21 cellular contexts compared by ENCODE assay signal in genomic region chr13:97743946-97744345, GRCh38.
A peak's percentile ranks its signal among the peaks of the same experiment; 100 is the strongest.
DNase-seq lines count a peak whose midpoint lies in the region; ATAC-seq and TF ChIP-seq lines count a peak whose summit lies in the region.
"Had no signal": no experiment of that assay in that cellular context is flagged by ENCODE, and none has a peak within 500 bp of the region (broad histone marks: within the 10 kb centered on the region; RNA-seq: fewer than 3 reads in every experiment).

No MANE protein-coding gene starts in this region.

- no peak overlapping the region for H3K4me3 ChIP-seq in fibroblast of the aortic adventitia (ENCODE audit: low read depth, low read length)
- H3K4me3 ChIP-seq: adrenal gland, breast epithelium, lung had no signal

- in situ Hi-C loops in SK-MEL-5 (cut with HindIII; ENCODE audit: low pct_unique_long_range_greater_than_20kb, low sequenced_read_pairs) = no loop called here

- peak; percentile 59 for ATAC-seq in sciatic nerve
- ATAC-seq: activated CD4-positive, alpha-beta T cell treated with anti-CD3 and anti-CD28 coated beads for 36 hours; activated T-cell treated with anti-CD3 and anti-CD28 coated beads, Interleukin-2, amount 50 U/mL, for 4 hours; SK-N-SH treated with all-trans-retinoic acid at 6 μM for 48 hours had no signal

- no peak for TF ChIP-seq CTCF in fibroblast of the aortic adventitia (IDR thresholded peaks at IDR 0.05; ENCODE audit: insufficient read depth, low read length)

- DNase-seq in EL = peak; percentile 2
- DNase-seq in SK-MEL-5 (ENCODE audit: low read depth, low spot score) = peak; percentile 9
- peak; percentile 45 for DNase-seq in fibroblast of the aortic adventitia (ENCODE audit: low read depth)
- no peak for DNase-seq in sciatic nerve (ENCODE audit: low spot score)
- DNase-seq in HUDEP-2 (lab: John Stamatoyannopoulos, UW; ENCODE audit: unreplicated experiment in 76 of 76) = no peak
- no peak for DNase-seq in 8988T
- DNase-seq in foreskin melanocyte = no peak
- DNase-seq: activated CD4-positive, alpha-beta T cell treated with anti-CD3 and anti-CD28 coated beads for 36 hours; activated naive CD4-positive, alpha-beta T cell; activated T-cell treated with anti-CD3 and anti-CD28 coated beads, Interleukin-2, amount 50 U/mL, for 4 hours; adrenal gland; BE2C; DMS153; GF-D8; hippocampal formation; KG1; NCI-H187 treated with DMSO at 0.1 percent for 48 hours; NCI-H524 treated with DMSO at 0.1 percent for 48 hours had no signal

- intact Hi-C loops in sciatic nerve (cut with DNase I) = no loop called here

Comparison
In these comparisons a context has a peak if more than half of its experiments do, and no peak if none do; other contexts are left out.
1. DNase-seq: peak in EL (single experiment), SK-MEL-5 (single experiment) and fibroblast of the aortic adventitia (single experiment); none in sciatic nerve (single experiment), HUDEP-2 (0 of 76), 8988T (single experiment) and foreskin melanocyte (single experiment).